Comparison of ENCODE assay signal across 10 cellular contexts in genomic region chr18:75204262-75204977, GRCh38. TPM values are rescaled to one million over a fixed set of nuclear protein-coding genes. Genes with fewer than 3 reads are reported as not detected.
DNase-seq lines count a peak whose midpoint lies in the region; ATAC-seq, FAIRE-seq and TF ChIP-seq lines count a peak whose summit lies in the region.
"Had no signal": no experiment of that assay in that cellular context is flagged by ENCODE, and none has a peak within 500 bp of the region (broad histone marks: within the 10 kb centered on the region; RNA-seq: fewer than 3 reads in every experiment).

No MANE protein-coding gene starts in this region.

- H3K9me3 ChIP-seq in effector memory CD4-positive, alpha-beta T cell (ENCODE audit: control insufficient read depth, low read length) = no peaks in the 10 kb centered on the region
- H3K9me3 ChIP-seq in HepG2 (ENCODE audit: low read length) (no peaks in the 10 kb centered on the region), PC-3 (ENCODE audit: low read length) (no peaks in the 10 kb centered on the region)

- H3K9me3 Mint-ChIP-seq in T-helper 1 cell treated with Interleukin-12 subunit alpha and Interleukin-12 subunit beta and Interleukin-4 antibody, amounts not matched to agents 30 μg/mL and 1 μg/mL, for 36 hours = no peaks in the 10 kb centered on the region

- WGBS in HepG2 (ENCODE audit: low lambda C conversion rate) = 99% methylated on average over 58 of the region's 70 CpGs

- peak overlapping the region; percentile 37 for H3K4me3 Mint-ChIP-seq in T-helper 1 cell treated with Interleukin-12 subunit alpha and Interleukin-12 subunit beta and Interleukin-4 antibody, amounts not matched to agents 30 μg/mL and 1 μg/mL, for 36 hours

- H3K4me2 ChIP-seq in HepG2 (ENCODE audit: low read depth, low read length) = no peak overlapping the region
- H3K4me2 ChIP-seq in PC-3 (ENCODE audit: low read length) = no peak overlapping the region

- ATAC-seq in HepG2 = no peak
- no peak for ATAC-seq in GM21381 (IDR thresholded peaks at IDR 0.05; ENCODE audit: unreplicated experiment)
- no peak for ATAC-seq in GM21576 (IDR thresholded peaks at IDR 0.05; ENCODE audit: unreplicated experiment)
- no peak for ATAC-seq in PC-3

- H3K27me3 Mint-ChIP-seq in T-helper 1 cell treated with Interleukin-12 subunit alpha and Interleukin-12 subunit beta and Interleukin-4 antibody, amounts not matched to agents 30 μg/mL and 1 μg/mL, for 36 hours (ENCODE audit: low read depth) = peaks cover 41% of the 10 kb centered on the region

- in situ Hi-C loops in HepG2 (cut with HindIII; ENCODE audit: extremely low pct_ligation_motif_present, low pct_unique_long_range_greater_than_20kb) = loop anchor here (25.0 kb wide), 1 partner anchor 917 kb away; the partner anchor contains the start of gene CYB5A

- peaks cover 31% of the 10 kb centered on the region for H3K36me3 Mint-ChIP-seq in T-helper 1 cell treated with Interleukin-12 subunit alpha and Interleukin-12 subunit beta and Interleukin-4 antibody, amounts not matched to agents 30 μg/mL and 1 μg/mL, for 36 hours (ENCODE audit: low read depth)

- peaks cover 25% of the 10 kb centered on the region for H3K4me1 Mint-ChIP-seq in T-helper 1 cell treated with Interleukin-12 subunit alpha and Interleukin-12 subunit beta and Interleukin-4 antibody, amounts not matched to agents 30 μg/mL and 1 μg/mL, for 36 hours (ENCODE audit: low read depth)

- H3K9ac ChIP-seq in HepG2 (ENCODE audit: insufficient read depth, low read depth, low read length) (no peak overlapping the region), PC-3 (ENCODE audit: low read length) (no peak overlapping the region)

- H3F3A ChIP-seq in PC-3 (ENCODE audit: low read length, unreplicated experiment) = no peaks in the 10 kb centered on the region

- H3K27ac Mint-ChIP-seq in T-helper 1 cell treated with Interleukin-12 subunit alpha and Interleukin-12 subunit beta and Interleukin-4 antibody, amounts not matched to agents 30 μg/mL and 1 μg/mL, for 36 hours = no peak overlapping the region

- H3K36me3 ChIP-seq in effector memory CD4-positive, alpha-beta T cell (ENCODE audit: control insufficient read depth, insufficient read depth, low read length) = peaks cover 6% of the 10 kb centered on the region
- H3K36me3 ChIP-seq in HepG2 (replicated peaks in 1 of 2; ENCODE audit: control insufficient read depth in 1 of 2, insufficient read depth in 2 of 2, low read length in 2 of 2) (peaks cover 2 to 13% of the 10 kb centered on the region in 2 experiments; a peak in 4 of 5 replicates), PC-3 (ENCODE audit: low read depth, low read length) (peaks cover 10% of the 10 kb centered on the region; the same call in 1 of the 2 replicates)

- FAIRE-seq in HepG2 (lab: Jason Lieb, UNC) = no peak
- FAIRE-seq: A204.1 had no signal

- POLR2A ChIA-PET in HepG2 (lab: Yijun Ruan, JAX) (no interaction called here), PC-3 (lab: Charles Lee; ENCODE audit: unreplicated experiment) (no interaction called here)

- no peak for TF ChIP-seq EP300 in HepG2 (IDR thresholded peaks at IDR 0.05; ENCODE audit: low read depth in 2 of 2, low read length in 2 of 2)
- no peak for TF ChIP-seq EP300 in HepG2 (CRISPR knock-in tag; IDR thresholded peaks at IDR 0.05; ENCODE audit: borderline replicate concordance)

- no TSS peak for BruUV-seq in HepG2 (replicated peaks; lab: Mats Ljungman, UMichigan)
- no TSS peak for BruUV-seq in PC-3 (replicated peaks; lab: Mats Ljungman, UMichigan)

- CTCF ChIA-PET in HepG2 (lab: Yijun Ruan, JAX; ENCODE audit: low intra/inter-chr PET ratio, low total read pairs) (no interaction called here), PC-3 (lab: Charles Lee) (no interaction called here)

- H3K4me1 ChIP-seq in effector memory CD4-positive, alpha-beta T cell (ENCODE audit: control insufficient read depth, insufficient read depth, low read length, poor library complexity, severe bottlenecking) = peaks cover 17% of the 10 kb centered on the region
- H3K4me1 ChIP-seq in HepG2 (ENCODE audit: insufficient read depth, low read length) (peaks cover 21% of the 10 kb centered on the region), PC-3 (ENCODE audit: insufficient read depth, low read length) (peaks cover 19% of the 10 kb centered on the region)

- H4K20me1 ChIP-seq in HepG2 (ENCODE audit: insufficient read depth, low read length) = peaks cover 11% of the 10 kb centered on the region; the same call in 1 of the 2 replicates
- peaks cover 8% of the 10 kb centered on the region; the same call in 1 of the 2 replicates for H4K20me1 ChIP-seq in PC-3 (ENCODE audit: low read length)

- no peaks in the 10 kb centered on the region for H3K9me2 ChIP-seq in PC-3 (replicated peaks; ENCODE audit: low read length)

- intact Hi-C loops in HepG2 (cut with micrococcal nuclease; ENCODE audit: unreplicated experiment) = no loop called here
- intact Hi-C loops in PC-3 (cut with micrococcal nuclease) = no loop called here

- H3K27me3 ChIP-seq in effector memory CD4-positive, alpha-beta T cell (replicated peaks; ENCODE audit: control insufficient read depth, insufficient read depth, low read length, poor library complexity, severe bottlenecking) = no peaks in the 10 kb centered on the region
- H3K27me3 ChIP-seq in HepG2 (ENCODE audit: control insufficient read depth in 1 of 2, insufficient read depth in 2 of 2, low read length in 2 of 2) (no peaks in the 10 kb centered on the region; a peak in 2 of 5 replicates), PC-3 (ENCODE audit: low read length) (no peaks in the 10 kb centered on the region)

- H3K4me3 ChIP-seq in effector memory CD4-positive, alpha-beta T cell (ENCODE audit: insufficient read depth, low read depth, low read length, poor library complexity, severe bottlenecking) = peak overlapping the region; percentile 47
- H3K4me3 ChIP-seq in HepG2 (replicated peaks in 1 of 3; ENCODE audit: insufficient read depth in 1 of 3, low read depth in 2 of 3, low read length in 3 of 3) (no peak overlapping the region), PC-3 (ENCODE audit: low read length) (no peak overlapping the region)

- no peak for TF ChIP-seq POLR2A in HepG2 (IDR thresholded peaks at IDR 0.05; ENCODE audit: insufficient read depth in 1 of 2, low read depth in 2 of 2, low read length in 2 of 2)

- TF ChIP-seq CTCF in HepG2 (CRISPR knock-in tag; IDR thresholded peaks at IDR 0.05) (no peak), PC-3 (conservative IDR thresholded peaks at IDR 0.05; ENCODE audit: low read depth, low read length) (no peak)

- no peak overlapping the region for H3K27ac ChIP-seq in effector memory CD4-positive, alpha-beta T cell (ENCODE audit: insufficient read depth, low read length, poor library complexity, severe bottlenecking)
- H3K27ac ChIP-seq in HepG2 (ENCODE audit: extremely low read length, insufficient read depth, low read length) = no peak overlapping the region
- peak overlapping the region; percentile 5 for H3K27ac ChIP-seq in temporal lobe (ENCODE audit: low read depth, low read length)
- no peak overlapping the region for H3K27ac ChIP-seq in PC-3 (ENCODE audit: low read length)

- H3K79me2 ChIP-seq in HepG2 (ENCODE audit: insufficient read depth, low read length) = peaks cover 54% of the 10 kb centered on the region
- peaks cover 74% of the 10 kb centered on the region for H3K79me2 ChIP-seq in PC-3 (ENCODE audit: low read length)

- TF ChIP-seq RAD21 in HepG2 (CRISPR knock-in tag; IDR thresholded peaks at IDR 0.05) = no peak

- H2AFZ ChIP-seq in HepG2 (ENCODE audit: low read length) = no peak overlapping the region
- H2AFZ ChIP-seq in PC-3 (ENCODE audit: low read length) = no peak overlapping the region

- no peak for DNase-seq in T-helper 1 cell
- DNase-seq in effector memory CD4-positive, alpha-beta T cell = no peak
- no peak for DNase-seq in HepG2 (ENCODE audit: low spot score)
- DNase-seq in PC-3 = no peak
- DNase-seq: effector CD4-positive, alpha-beta T cell had no signal

RNA-seq across cellular contexts. Expression of gene PTGR3, which starts 4.5 kb away (rescaled TPM):
- total RNA-seq in HepG2 (2016; rRNA removed; fragmentation: Illumina TruSeq; extraction: Trizol) (11.5 and 13.3 TPM in 2 replicates), temporal lobe (15.5 TPM), PC-3 (2014; rRNA removed) (8.2 and 8.3 TPM in 2 replicates)
- total RNA-seq in HepG2 (2016; cell fraction: cytosol; rRNA removed; fragmentation: Illumina TruSeq; extraction: Trizol; ENCODE audit: low read depth) = 3.0 and 3.5 TPM in 2 replicates
- 12.0 and 13.7 TPM in 2 replicates for total RNA-seq in HepG2 (2016; cell fraction: insoluble cytoplasmic fraction; rRNA removed; fragmentation: Illumina TruSeq; extraction: Trizol)
- total RNA-seq in HepG2 (2016; cell fraction: membrane; rRNA removed; fragmentation: Illumina TruSeq; extraction: Trizol) = 9.5 and 11.7 TPM in 2 replicates
- 6.0 and 7.5 TPM in 2 replicates for total RNA-seq in HepG2 (2016; cell fraction: nucleus; rRNA removed; fragmentation: Illumina TruSeq; extraction: Trizol)
- 23.5 and 25.3 TPM in 2 replicates for polyA plus RNA-seq in HepG2 (2011; rRNA removed)
- polyA plus RNA-seq in HepG2 (2011; cell fraction: cytosol; rRNA removed) = 17.8 and 19.5 TPM in 2 replicates
- 21.7 and 25.8 TPM in 2 replicates for polyA plus RNA-seq in HepG2 (2011; cell fraction: nucleus; rRNA removed)
- 16.2 and 18.2 TPM in 2 replicates for polyA plus RNA-seq in HepG2 (2012)
- polyA plus RNA-seq in HepG2 (2016; cell fraction: cytosol; fragmentation: Illumina TruSeq; extraction: Trizol; ENCODE audit: low read depth) = 5.8 and 8.4 TPM in 2 replicates
- polyA plus RNA-seq in HepG2 (2016; cell fraction: insoluble cytoplasmic fraction; fragmentation: Illumina TruSeq; extraction: Trizol; ENCODE audit: low read depth) = 18.6 and 22.2 TPM in 2 replicates
- 12.0 and 13.4 TPM in 2 replicates for polyA plus RNA-seq in HepG2 (2016; cell fraction: membrane; fragmentation: Illumina TruSeq; extraction: Trizol; ENCODE audit: low read depth)
- 11.7 and 16.0 TPM in 2 replicates for polyA plus RNA-seq in HepG2 (2016; cell fraction: nucleus; fragmentation: Illumina TruSeq; extraction: Trizol; ENCODE audit: insufficient read depth, low read depth)
- 91.8 and 99.6 TPM in 2 replicates for polyA minus RNA-seq in HepG2 (2011; rRNA and poly(A)+ RNA removed; ENCODE audit: low replicate concordance)
- polyA minus RNA-seq in HepG2 (2011; cell fraction: cytosol; rRNA and poly(A)+ RNA removed) = 14.5 and 19.7 TPM in 2 replicates
- polyA minus RNA-seq in HepG2 (2011; cell fraction: nucleus; rRNA and poly(A)+ RNA removed) = 23.2 and 33.2 TPM in 2 replicates

RNA-seq across cellular contexts. Expression of gene TSHZ1, which starts 6.2 kb away (rescaled TPM):
- 2.5 and 2.6 TPM in 2 replicates for total RNA-seq in HepG2 (2016; rRNA removed; fragmentation: Illumina TruSeq; extraction: Trizol)
- 0.20 and 0.35 TPM in 2 replicates for total RNA-seq in HepG2 (2016; cell fraction: cytosol; rRNA removed; fragmentation: Illumina TruSeq; extraction: Trizol; ENCODE audit: low read depth)
- 2.1 and 2.4 TPM in 2 replicates for total RNA-seq in HepG2 (2016; cell fraction: insoluble cytoplasmic fraction; rRNA removed; fragmentation: Illumina TruSeq; extraction: Trizol)
- 1.5 and 1.6 TPM in 2 replicates for total RNA-seq in HepG2 (2016; cell fraction: membrane; rRNA removed; fragmentation: Illumina TruSeq; extraction: Trizol)
- total RNA-seq in HepG2 (2016; cell fraction: nucleus; rRNA removed; fragmentation: Illumina TruSeq; extraction: Trizol) = 2.9 and 3.6 TPM in 2 replicates
- 2.4 and 2.7 TPM in 2 replicates for polyA plus RNA-seq in HepG2 (2011; rRNA removed)
- polyA plus RNA-seq in HepG2 (2011; cell fraction: cytosol; rRNA removed) = 1.7 and 1.8 TPM in 2 replicates
- polyA plus RNA-seq in HepG2 (2011; cell fraction: nucleus; rRNA removed) = 3.2 and 3.4 TPM in 2 replicates
- 4.3 and 4.7 TPM in 2 replicates for polyA plus RNA-seq in HepG2 (2012)
- 0.17 and 0.18 TPM in 2 replicates for polyA plus RNA-seq in HepG2 (2016; cell fraction: cytosol; fragmentation: Illumina TruSeq; extraction: Trizol; ENCODE audit: low read depth)
- polyA plus RNA-seq in HepG2 (2016; cell fraction: insoluble cytoplasmic fraction; fragmentation: Illumina TruSeq; extraction: Trizol; ENCODE audit: low read depth) = 2.9 and 3.5 TPM in 2 replicates
- 0.81 and 1.0 TPM in 2 replicates for polyA plus RNA-seq in HepG2 (2016; cell fraction: membrane; fragmentation: Illumina TruSeq; extraction: Trizol; ENCODE audit: low read depth)
- 3.8 and 3.9 TPM in 2 replicates for polyA plus RNA-seq in HepG2 (2016; cell fraction: nucleus; fragmentation: Illumina TruSeq; extraction: Trizol; ENCODE audit: insufficient read depth, low read depth)
- polyA minus RNA-seq in HepG2 (2011; rRNA and poly(A)+ RNA removed; ENCODE audit: low replicate concordance) = 4.9 and 6.5 TPM in 2 replicates
- polyA minus RNA-seq in HepG2 (2011; cell fraction: cytosol; rRNA and poly(A)+ RNA removed) = 4.2 and 4.7 TPM in 2 replicates
- polyA minus RNA-seq in HepG2 (2011; cell fraction: nucleus; rRNA and poly(A)+ RNA removed) = 4.4 and 4.8 TPM in 2 replicates
- total RNA-seq in temporal lobe = 8.6 TPM
- 5.6 and 7.5 TPM in 2 replicates for total RNA-seq in PC-3 (2014; rRNA removed)
